Comparison of ENCODE assay signal across 8 cellular contexts in genomic region chr10:101467286-101467770, GRCh38.
DNase-seq lines count a peak whose midpoint lies in the region; ATAC-seq, FAIRE-seq and TF ChIP-seq lines count a peak whose summit lies in the region.

No MANE protein-coding gene starts in this region.

- H3K9ac ChIP-seq in HepG2 (ENCODE audit: insufficient read depth, low read depth, low read length), result no peak overlapping the region

- H3K4me2 ChIP-seq in HepG2 (ENCODE audit: low read depth, low read length), result no peak overlapping the region

- H3K27me3 ChIP-seq in HepG2 (ENCODE audit: control insufficient read depth in 1 of 2, insufficient read depth in 2 of 2, low read length in 2 of 2) (no peaks in the 10 kb centered on the region; a peak in 1 of 5 replicates), upper lobe of right lung (no peaks in the 10 kb centered on the region)

- ATAC-seq in HepG2 (peak; percentile 77), upper lobe of right lung (peak; percentile 92), HG03521 (IDR thresholded peaks at IDR 0.05; ENCODE audit: unreplicated experiment) (no peak)

- no peaks in the 10 kb centered on the region for H3K79me2 ChIP-seq in HepG2 (ENCODE audit: insufficient read depth, low read length)

- peak; percentile 57 for DNase-seq in AG09309 (ENCODE audit: low read depth)
- DNase-seq in NCI-H1417 treated with DMSO at 0.1 percent for 48 hours (lab: John Stamatoyannopoulos, UW), result peak; percentile 54
- DNase-seq in SKM-1 treated with dmso at 0.1 percent for 144 hours (lab: John Stamatoyannopoulos, UW; ENCODE audit: unreplicated experiment), result peak; percentile 57
- DNase-seq in dermis blood vessel endothelial cell, result peak; percentile 81
- DNase-seq in HepG2 (ENCODE audit: low spot score), result peak; percentile 67
- no peak for DNase-seq in upper lobe of right lung

- TF ChIP-seq EP300 in HepG2 (IDR thresholded peaks at IDR 0.05; ENCODE audit: low read depth in 2 of 2, low read length in 2 of 2) (no peak), HepG2 (CRISPR knock-in tag; IDR thresholded peaks at IDR 0.05; ENCODE audit: borderline replicate concordance) (no peak)

- H3K9me3 ChIP-seq in HepG2 (ENCODE audit: low read length) (no peaks in the 10 kb centered on the region), upper lobe of right lung (no peaks in the 10 kb centered on the region)

- TF ChIP-seq CTCF in AG09309 (IDR thresholded peaks at IDR 0.05; ENCODE audit: control insufficient read depth, insufficient read depth, low read depth, low read length, missing control alignments), result peak; percentile 89
- peak; percentile 86 for TF ChIP-seq CTCF in GM12872 (IDR thresholded peaks at IDR 0.05; ENCODE audit: insufficient read depth, low read depth, low read length)
- peak; percentile 82 for TF ChIP-seq CTCF in HepG2 (CRISPR knock-in tag; IDR thresholded peaks at IDR 0.05)
- TF ChIP-seq CTCF in upper lobe of right lung (IDR thresholded peaks at IDR 0.05), result peak; percentile 80

- no TSS peak for BruUV-seq in HepG2 (replicated peaks; lab: Mats Ljungman, UMichigan)

- H4K20me1 ChIP-seq in HepG2 (ENCODE audit: insufficient read depth, low read length), result no peaks in the 10 kb centered on the region

- H3K4me3 ChIP-seq in AG09309 (ENCODE audit: control insufficient read depth, low read depth, low read length) (no peak overlapping the region), HepG2 (replicated peaks in 1 of 3; ENCODE audit: insufficient read depth in 1 of 3, low read depth in 2 of 3, low read length in 3 of 3) (no peak overlapping the region), upper lobe of right lung (no peak overlapping the region)

- 4% methylated on average over 3 of the region's 3 CpGs for WGBS in HepG2 (ENCODE audit: low lambda C conversion rate)

- no peaks in the 10 kb centered on the region for H3K4me1 ChIP-seq in HepG2 (ENCODE audit: insufficient read depth, low read length)
- H3K4me1 ChIP-seq in upper lobe of right lung, result peaks cover 5% of the 10 kb centered on the region

- POLR2A ChIA-PET in HepG2 (lab: Yijun Ruan, JAX), result no interaction called here

- peak; percentile 88 for FAIRE-seq in HepG2 (lab: Jason Lieb, UNC)

- no peaks in the 10 kb centered on the region for H3K36me3 ChIP-seq in HepG2 (replicated peaks in 1 of 2; ENCODE audit: control insufficient read depth in 1 of 2, insufficient read depth in 2 of 2, low read length in 2 of 2)
- H3K36me3 ChIP-seq in upper lobe of right lung, result no peaks in the 10 kb centered on the region

- in situ Hi-C loops in HepG2 (cut with HindIII; ENCODE audit: extremely low pct_ligation_motif_present, low pct_unique_long_range_greater_than_20kb), result no loop called here

- TF ChIP-seq POLR2A in HepG2 (IDR thresholded peaks at IDR 0.05; ENCODE audit: insufficient read depth in 1 of 2, low read depth in 2 of 2, low read length in 2 of 2), result no peak

- intact Hi-C loops in HepG2 (cut with micrococcal nuclease; ENCODE audit: unreplicated experiment) (loop anchor here (5.0 kb wide), 1 partner anchor 255 kb away; no protein-coding TSS in a partner anchor), upper lobe of right lung (cut with DNase I) (no loop called here)

- CTCF ChIA-PET in HepG2 (lab: Yijun Ruan, JAX; ENCODE audit: low intra/inter-chr PET ratio, low total read pairs), result interaction anchor here (0.6 to 1.6 kb wide), 7 partner anchors 103 to 254 kb away, joined by 3 to 8 read pairs (median 4); no protein-coding TSS in a partner anchor

- no peak overlapping the region for H3K27ac ChIP-seq in HepG2 (ENCODE audit: extremely low read length, insufficient read depth, low read length)
- no peak overlapping the region for H3K27ac ChIP-seq in upper lobe of right lung

- peak; percentile 29; the same call in 1 of the 2 replicates for TF ChIP-seq RAD21 in HepG2 (CRISPR knock-in tag; IDR thresholded peaks at IDR 0.05)

- no peak overlapping the region for H2AFZ ChIP-seq in HepG2 (ENCODE audit: low read length)

TF ChIP-seq in HepG2, 621 proteins besides CTCF, POLR2A, EP300 and RAD21 (continues in another document):
- 0 out of 2 replicates have a peak, but pooled peaks have one; percentile 30 for TF ChIP-seq GATAD2A (CRISPR knock-in tag; IDR thresholded peaks at IDR 0.05)
- TF ChIP-seq ARID3A (IDR thresholded peaks at IDR 0.05; ENCODE audit: low read depth, low read length), result peak; percentile 54
- no peak for TF ChIP-seq HOXA5 (CRISPR knock-in tag; IDR thresholded peaks at IDR 0.05)
- no peak for TF ChIP-seq SOX13 (IDR thresholded peaks at IDR 0.05)
- peak in 1 of 2 experiments; percentile 32; a peak in 1 of 4 replicates for TF ChIP-seq SOX13 (CRISPR knock-in tag; conservative IDR thresholded peaks at IDR 0.05 in 1 of 2, IDR thresholded peaks at IDR 0.05 in 1 of 2)
- no peak for TF ChIP-seq ZKSCAN1 (IDR thresholded peaks at IDR 0.05; ENCODE audit: low read length)
- no peak for TF ChIP-seq ZFYVE20 (CRISPR knock-in tag; IDR thresholded peaks at IDR 0.05; ENCODE audit: borderline replicate concordance, low read depth)
- 0 out of 4 replicates have a peak, but pooled peaks of 1 of the 2 experiments have one; percentile 25 for TF ChIP-seq HMGXB4 (CRISPR knock-in tag; IDR thresholded peaks at IDR 0.05; ENCODE audit: borderline replicate concordance in 1 of 2, low read depth in 1 of 2)
- TF ChIP-seq CEBPG (CRISPR knock-in tag; IDR thresholded peaks at IDR 0.05), result peak; percentile 35; the same call in 1 of the 2 replicates
- no peak for TF ChIP-seq HES4 (CRISPR knock-in tag; IDR thresholded peaks at IDR 0.05; ENCODE audit: borderline replicate concordance)
- TF ChIP-seq POGZ (CRISPR knock-in tag; IDR thresholded peaks at IDR 0.05), result no peak
- TF ChIP-seq MYNN (CRISPR knock-in tag; IDR thresholded peaks at IDR 0.05; ENCODE audit: low read depth), result no peak
